Comparison of ENCODE assay signal across 8 cellular contexts in the genomic region with DNA sequence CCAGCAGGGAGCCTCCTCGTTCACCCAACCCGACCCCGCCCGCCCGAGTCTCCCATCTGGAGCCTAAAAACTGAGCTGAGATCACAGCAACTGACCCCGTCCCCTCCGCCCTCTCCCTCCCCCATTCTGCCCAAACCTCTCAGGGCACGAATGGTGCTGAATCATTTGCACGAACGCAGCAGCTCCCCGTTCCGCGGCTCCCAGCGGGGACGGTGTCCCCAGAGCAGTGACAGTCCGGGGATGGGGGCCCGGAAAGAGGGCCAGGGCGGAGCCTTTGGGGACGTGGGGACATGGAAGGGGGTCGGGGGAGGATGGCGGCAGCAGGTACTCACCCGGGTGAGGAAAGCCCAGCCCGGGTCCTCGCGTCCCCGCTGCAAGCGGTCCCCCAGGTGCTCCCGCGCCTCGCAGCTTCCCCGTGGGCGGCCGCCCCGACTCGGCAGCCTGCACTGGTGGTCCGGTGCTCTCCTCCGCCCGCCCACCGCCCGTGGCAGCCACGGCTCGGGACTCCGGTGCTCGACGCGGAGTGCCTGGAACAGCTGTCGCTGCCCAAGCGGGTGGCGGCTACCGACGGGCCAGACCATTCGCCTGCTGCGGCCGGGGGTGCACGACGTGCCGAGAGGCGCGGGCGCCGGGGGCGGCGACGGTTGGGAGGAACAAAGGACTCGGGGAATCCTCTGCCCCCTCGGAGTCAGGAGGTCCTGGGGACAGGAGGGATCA. TPM values are rescaled to one million over a fixed set of nuclear protein-coding genes. Genes with fewer than 3 reads are reported as not detected.
DNase-seq lines count a peak whose midpoint lies in the region; ATAC-seq and TF ChIP-seq lines count a peak whose summit lies in the region.

A gene with protein sequence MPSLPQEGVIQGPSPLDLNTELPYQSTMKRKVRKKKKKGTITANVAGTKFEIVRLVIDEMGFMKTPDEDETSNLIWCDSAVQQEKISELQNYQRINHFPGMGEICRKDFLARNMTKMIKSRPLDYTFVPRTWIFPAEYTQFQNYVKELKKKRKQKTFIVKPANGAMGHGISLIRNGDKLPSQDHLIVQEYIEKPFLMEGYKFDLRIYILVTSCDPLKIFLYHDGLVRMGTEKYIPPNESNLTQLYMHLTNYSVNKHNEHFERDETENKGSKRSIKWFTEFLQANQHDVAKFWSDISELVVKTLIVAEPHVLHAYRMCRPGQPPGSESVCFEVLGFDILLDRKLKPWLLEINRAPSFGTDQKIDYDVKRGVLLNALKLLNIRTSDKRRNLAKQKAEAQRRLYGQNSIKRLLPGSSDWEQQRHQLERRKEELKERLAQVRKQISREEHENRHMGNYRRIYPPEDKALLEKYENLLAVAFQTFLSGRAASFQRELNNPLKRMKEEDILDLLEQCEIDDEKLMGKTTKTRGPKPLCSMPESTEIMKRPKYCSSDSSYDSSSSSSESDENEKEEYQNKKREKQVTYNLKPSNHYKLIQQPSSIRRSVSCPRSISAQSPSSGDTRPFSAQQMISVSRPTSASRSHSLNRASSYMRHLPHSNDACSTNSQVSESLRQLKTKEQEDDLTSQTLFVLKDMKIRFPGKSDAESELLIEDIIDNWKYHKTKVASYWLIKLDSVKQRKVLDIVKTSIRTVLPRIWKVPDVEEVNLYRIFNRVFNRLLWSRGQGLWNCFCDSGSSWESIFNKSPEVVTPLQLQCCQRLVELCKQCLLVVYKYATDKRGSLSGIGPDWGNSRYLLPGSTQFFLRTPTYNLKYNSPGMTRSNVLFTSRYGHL (minus strand): TSS at position 534 of the 717 bp plus-strand sequence. CDS start 46,921 bp downstream, outside the sequence.

- H4K8ac ChIP-seq in mesendoderm (ENCODE audit: low read depth, low read length), result no peak within 1 kb of the TSS

- POLR2A ChIA-PET in AG04450 (lab: Yijun Ruan, JAX), result interaction anchor here (0.6 to 1.9 kb wide), 4 partner anchors 10 to 105 kb away, joined by 3 to 6 read pairs (median 3); no protein-coding TSS in a partner anchor
- POLR2A ChIA-PET in activated CD4-positive, alpha-beta memory T cell treated with anti-CD3 and anti-CD28 coated beads for 36 hours (lab: Charles Lee), result no interaction called here

- H3K9ac ChIP-seq in mesendoderm (ENCODE audit: low read length), result peak within 1 kb of the TSS; percentile 36

- no peak within 1 kb of the TSS for H3K27ac Mint-ChIP-seq in activated CD4-positive, alpha-beta memory T cell treated with anti-CD3 and anti-CD28 coated beads for 36 hours
- H3K27ac Mint-ChIP-seq in effector memory CD8-positive, alpha-beta T cell, result peak within 1 kb of the TSS; percentile 7 to 30

- H3K27ac ChIP-seq in AG04450 (ENCODE audit: low read depth, low read length) (peak within 1 kb of the TSS; percentile 68), mesendoderm (ENCODE audit: low read depth, low read length) (peak within 1 kb of the TSS; percentile 33)

- no peaks in the 10 kb centered on the region for H3K36me3 ChIP-seq in mesendoderm (ENCODE audit: control insufficient read depth, insufficient read depth, low read length)

- no peaks in the 10 kb centered on the region for H3K36me3 Mint-ChIP-seq in activated CD4-positive, alpha-beta memory T cell treated with anti-CD3 and anti-CD28 coated beads for 36 hours
- no peaks in the 10 kb centered on the region for H3K36me3 Mint-ChIP-seq in effector memory CD8-positive, alpha-beta T cell (ENCODE audit: insufficient read depth)

- ATAC-seq in GM19043 (IDR thresholded peaks at IDR 0.05; ENCODE audit: low read depth, unreplicated experiment), result peak; percentile 87
- ATAC-seq in HG03196 (IDR thresholded peaks at IDR 0.05; ENCODE audit: unreplicated experiment), result peak; percentile 86
- peak; percentile 79 for ATAC-seq in effector memory CD8-positive, alpha-beta T cell (replicated peaks)

- H3K9me3 Mint-ChIP-seq in activated CD4-positive, alpha-beta memory T cell treated with anti-CD3 and anti-CD28 coated beads for 36 hours, result no peaks in the 10 kb centered on the region
- no peaks in the 10 kb centered on the region for H3K9me3 Mint-ChIP-seq in effector memory CD8-positive, alpha-beta T cell

- no peak within 1 kb of the TSS for H2AK5ac ChIP-seq in mesendoderm (ENCODE audit: low read length)

- H4K5ac ChIP-seq in mesendoderm (ENCODE audit: low read length), result no peak within 1 kb of the TSS

- H3K23ac ChIP-seq in mesendoderm (ENCODE audit: low read length), result no peak within 1 kb of the TSS

- no peaks in the 10 kb centered on the region for H3K4me1 ChIP-seq in mesendoderm (ENCODE audit: control insufficient read depth, low read depth, low read length)

- CTCF ChIA-PET in AG04450 (lab: Charles Lee), result interaction anchor here (0.5 to 1.2 kb wide), 6 partner anchors 35 to 437 kb away, joined by 3 to 4 read pairs (median 4); no protein-coding TSS in a partner anchor
- CTCF ChIA-PET in activated CD4-positive, alpha-beta memory T cell treated with anti-CD3 and anti-CD28 coated beads for 36 hours (lab: Charles Lee), result interaction anchor here (0.8 kb wide), 1 partner anchor 30 kb away, joined by 3 read pairs; no protein-coding TSS in a partner anchor

- DNase-seq in AG04450 (ENCODE audit: low read depth, low spot score) (no peak), NCI-H510A (lab: John Stamatoyannopoulos, UW) (peak; percentile 91), mesendoderm (peak; percentile 89)
- DNase-seq in activated CD4-positive, alpha-beta memory T cell treated with anti-CD3 and anti-CD28 coated beads for 36 hours, result peak; percentile 73
- peak; percentile 40 to 48 (median 46) for DNase-seq in effector memory CD8-positive, alpha-beta T cell
- DNase-seq in stimulated activated CD8-positive, alpha-beta memory T cell treated with anti-CD3 and anti-CD28 coated beads, Interleukin-12 subunit alpha, Interleukin-12 subunit beta, amount 100 ng/mL, for 4 hours (ENCODE audit: low read depth), result peak; percentile 25

- H3K4me1 Mint-ChIP-seq in activated CD4-positive, alpha-beta memory T cell treated with anti-CD3 and anti-CD28 coated beads for 36 hours (ENCODE audit: low read depth), result peaks cover 9% of the 10 kb centered on the region
- peaks cover 7 to 10% of the 10 kb centered on the region in 2 donors for H3K4me1 Mint-ChIP-seq in effector memory CD8-positive, alpha-beta T cell (ENCODE audit: low read depth in 2 of 2)

- peaks cover 52% of the 10 kb centered on the region for H3K27me3 Mint-ChIP-seq in activated CD4-positive, alpha-beta memory T cell treated with anti-CD3 and anti-CD28 coated beads for 36 hours
- peaks cover 65% of the 10 kb centered on the region in 2 donors for H3K27me3 Mint-ChIP-seq in effector memory CD8-positive, alpha-beta T cell

- no CpG with 5 or more reads among the region's 66 CpGs for WGBS in mesendoderm (ENCODE audit: extremely low coverage, insufficient coverage, low lambda C conversion rate)

- H2BK5ac ChIP-seq in mesendoderm (ENCODE audit: low read length), result no peak within 1 kb of the TSS

- intact Hi-C loops in activated CD4-positive, alpha-beta memory T cell treated with anti-CD3 and anti-CD28 coated beads for 36 hours (cut with micrococcal nuclease), result loop anchor here (2.0 to 5.0 kb wide), 2 partner anchors 80 to 124 kb away; no protein-coding TSS in a partner anchor

- H2BK15ac ChIP-seq in mesendoderm (replicated peaks; ENCODE audit: low read depth), result no peak within 1 kb of the TSS

- peak within 1 kb of the TSS; percentile 73 for H3K4me3 Mint-ChIP-seq in activated CD4-positive, alpha-beta memory T cell treated with anti-CD3 and anti-CD28 coated beads for 36 hours
- peak within 1 kb of the TSS; percentile 81 to 83 for H3K4me3 Mint-ChIP-seq in effector memory CD8-positive, alpha-beta T cell

- peak within 1 kb of the TSS; percentile 74 for H3K56ac ChIP-seq in mesendoderm (ENCODE audit: low read length)

- peak within 1 kb of the TSS; percentile 67 for H3K4me2 ChIP-seq in mesendoderm (ENCODE audit: low read length)

- peak within 1 kb of the TSS; percentile 83 for H3K4me3 ChIP-seq in AG04450 (ENCODE audit: low read depth, low read length)
- H3K4me3 ChIP-seq in mesendoderm (ENCODE audit: low read length), result peak within 1 kb of the TSS; percentile 10

- H3K4ac ChIP-seq in mesendoderm (ENCODE audit: low read depth, low read length), result peak within 1 kb of the TSS; percentile 22

- H3K9me3 ChIP-seq in AG04450 (ENCODE audit: control insufficient read depth, insufficient read depth, low read length), result no peaks in the 10 kb centered on the region

- H3K79me2 ChIP-seq in mesendoderm (ENCODE audit: control insufficient read depth, insufficient read depth, low read length), result no peaks in the 10 kb centered on the region

- H3K79me1 ChIP-seq in mesendoderm (ENCODE audit: low read length), result no peaks in the 10 kb centered on the region

- H3K27me3 ChIP-seq in AG04450 (ENCODE audit: control insufficient read depth, insufficient read depth, low read length) (no peaks in the 10 kb centered on the region), mesendoderm (ENCODE audit: insufficient read depth, low read length, poor library complexity) (no peaks in the 10 kb centered on the region)

- H3K18ac ChIP-seq in mesendoderm (ENCODE audit: low read length), result peak within 1 kb of the TSS; percentile 93

- no peak within 1 kb of the TSS for H2BK120ac ChIP-seq in mesendoderm (ENCODE audit: low read depth, low read length)

- no peak for TF ChIP-seq CTCF in AG04450 (IDR thresholded peaks at IDR 0.05; ENCODE audit: low read depth, low read length)

RNA-seq across cellular contexts. Expression of the gene that starts here (rescaled TPM):
- polyA plus RNA-seq in AG04450 (2011; rRNA removed), result 14.5 and 17.9 TPM in 2 replicates
- polyA minus RNA-seq in AG04450 (2011; rRNA and poly(A)+ RNA removed), result 13.3 and 23.1 TPM in 2 replicates
- under 1 TPM; 0.76 to 0.90 TPM for total RNA-seq in activated CD4-positive, alpha-beta memory T cell treated with anti-CD3 and anti-CD28 coated beads for 36 hours
- 3.7 TPM for polyA plus RNA-seq in mesendoderm (2013, experiment 1 of 2)
- polyA plus RNA-seq in mesendoderm (2013, experiment 2 of 2), result 3.2 TPM

Comparison
In these comparisons a context has a peak if more than half of its experiments do, and no peak if none do; other contexts are left out.
1. Peak in DNase-seq in activated CD4-positive, alpha-beta memory T cell treated with anti-CD3 and anti-CD28 coated beads for 36 hours; RNA of the gene not detected or under 1 TPM.